7 cellular contexts compared by ENCODE assay signal in genomic region chr14:54632452-54632851, GRCh38.
"Had no signal": no experiment of that assay in that cellular context is flagged by ENCODE, and none has a peak within 500 bp of the region (broad histone marks: within the 10 kb centered on the region; RNA-seq: fewer than 3 reads in every experiment).

No MANE protein-coding gene starts in this region.

- FAIRE-seq: HepG2 had no signal

- H3K27me3 Mint-ChIP-seq: IgD-negative memory B cell had no signal

- H3K9ac ChIP-seq: KMS-11 had no signal

- H3K4me3 Mint-ChIP-seq: IgD-negative memory B cell had no signal

- H3K9me3 Mint-ChIP-seq: IgD-negative memory B cell had no signal

- DNase-seq: IMR-90, KBM-7, KG1 had no signal

- H3K27ac Mint-ChIP-seq: IgD-negative memory B cell had no signal

- ATAC-seq: HepG2 had no signal

- H3K27ac ChIP-seq: HL-60, KMS-11 had no signal

- H3K4me2 ChIP-seq: KMS-11 had no signal

- H3K36me3 Mint-ChIP-seq: IgD-negative memory B cell had no signal
